18 cellular contexts compared by ENCODE assay signal in the genomic region with DNA sequence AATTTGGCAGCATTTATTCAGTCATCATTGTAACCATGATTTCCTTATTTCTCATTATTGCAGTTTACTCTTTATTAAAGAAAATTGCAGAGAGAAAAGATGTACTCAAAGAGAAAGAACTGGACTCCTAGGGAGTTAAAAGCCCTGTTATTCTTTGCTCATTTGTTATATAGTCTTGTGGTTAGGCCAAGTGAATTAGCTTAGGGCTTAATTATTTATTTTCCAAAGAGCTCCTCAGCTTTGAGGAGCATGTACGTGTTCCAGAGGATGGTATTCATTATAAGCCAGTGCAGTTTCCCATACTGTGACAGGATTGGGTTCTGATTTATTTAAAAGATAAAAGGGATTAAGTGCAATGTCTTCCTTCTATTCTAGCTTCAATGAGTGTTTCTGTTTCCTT.
"Had no signal": no experiment of that assay in that cellular context is flagged by ENCODE, and none has a peak within 500 bp of the region (broad histone marks: within the 10 kb centered on the region; RNA-seq: fewer than 3 reads in every experiment).

No MANE protein-coding gene starts in this region.

- H3K4me3 ChIP-seq: breast epithelium, gastroesophageal sphincter, heart right ventricle, lower lobe of right lung, tibial nerve, vagina had no signal

- H3K9me3 ChIP-seq: breast epithelium, gastroesophageal sphincter, heart right ventricle, lower lobe of right lung, tibial nerve, vagina had no signal

- H3K36me3 ChIP-seq: breast epithelium had no signal

- H3K9me3 Mint-ChIP-seq: activated naive CD8-positive, alpha-beta T cell treated with anti-CD3 and anti-CD28 coated beads, Interleukin-2, amount 10 ng/mL, durations not matched to agents 7 days and 5 days; activated T-helper 1 cell treated with anti-CD3 and anti-CD28 coated beads, Interleukin-12 subunit alpha, Interleukin-12 subunit beta, Interleukin-2, Interleukin-4 antibody, amounts not matched to agents 30 ng/mL and 10 ng/mL and 1 ng/mL, durations not matched to agents 14 hours and 24 hours and 36 hours; effector memory CD8-positive, alpha-beta T cell; neural crest cell; stimulated activated memory B cell treated with anti-CD40 and anti-IgM and Interleukin-4, amounts not matched to agents 10 μg/mL and 1 μg/mL and 100 μg/mL, for 72 hours had no signal

- H3K27me3 Mint-ChIP-seq: activated naive CD8-positive, alpha-beta T cell treated with anti-CD3 and anti-CD28 coated beads, Interleukin-2, amount 10 ng/mL, durations not matched to agents 7 days and 5 days; effector memory CD8-positive, alpha-beta T cell; stimulated activated memory B cell treated with anti-CD40 and anti-IgM and Interleukin-4, amounts not matched to agents 10 μg/mL and 1 μg/mL and 100 μg/mL, for 72 hours had no signal

- H3K4me1 ChIP-seq: breast epithelium, lower lobe of right lung, tibial nerve had no signal

- H3K27ac Mint-ChIP-seq: activated naive CD8-positive, alpha-beta T cell treated with anti-CD3 and anti-CD28 coated beads, Interleukin-2, amount 10 ng/mL, durations not matched to agents 7 days and 5 days; activated T-helper 1 cell treated with anti-CD3 and anti-CD28 coated beads, Interleukin-12 subunit alpha, Interleukin-12 subunit beta, Interleukin-2, Interleukin-4 antibody, amounts not matched to agents 30 ng/mL and 10 ng/mL and 1 ng/mL, durations not matched to agents 14 hours and 24 hours and 36 hours; stimulated activated memory B cell treated with anti-CD40 and anti-IgM and Interleukin-4, amounts not matched to agents 10 μg/mL and 1 μg/mL and 100 μg/mL, for 72 hours had no signal

- H3K4me3 Mint-ChIP-seq: activated naive CD8-positive, alpha-beta T cell treated with anti-CD3 and anti-CD28 coated beads, Interleukin-2, amount 10 ng/mL, durations not matched to agents 7 days and 5 days; activated T-helper 1 cell treated with anti-CD3 and anti-CD28 coated beads, Interleukin-12 subunit alpha, Interleukin-12 subunit beta, Interleukin-2, Interleukin-4 antibody, amounts not matched to agents 30 ng/mL and 10 ng/mL and 1 ng/mL, durations not matched to agents 14 hours and 24 hours and 36 hours; effector memory CD8-positive, alpha-beta T cell; neural crest cell; stimulated activated memory B cell treated with anti-CD40 and anti-IgM and Interleukin-4, amounts not matched to agents 10 μg/mL and 1 μg/mL and 100 μg/mL, for 72 hours had no signal

- H3K27me3 ChIP-seq: breast epithelium, gastroesophageal sphincter, heart right ventricle, tibial nerve, vagina had no signal

- DNase-seq: activated CD4-positive, CD25-positive, alpha-beta regulatory T cell treated with anti-CD3 and anti-CD28 coated beads, Interleukin-2, amount 50 U/mL, for 72 hours; activated naive CD4-positive, alpha-beta T cell; activated naive CD8-positive, alpha-beta T cell treated with anti-CD3 and anti-CD28 coated beads, Interleukin-2, amount 10 ng/mL, durations not matched to agents 7 days and 5 days; anterior cingulate cortex; dermis blood vessel endothelial cell; effector memory CD8-positive, alpha-beta T cell; heart right ventricle; left cardiac atrium; lower lobe of right lung; stimulated activated CD4-positive, alpha-beta T cell treated with anti-CD3 and anti-CD28 coated beads, Interleukin-2, amount 100 ng/mL, for 48 hours; T1000 had no signal

- H3K27ac ChIP-seq: breast epithelium, gastroesophageal sphincter, lower lobe of right lung, tibial nerve, vagina had no signal

- H3K4me1 Mint-ChIP-seq: neural crest cell had no signal
